15 cellular contexts compared by ENCODE assay signal in genomic region chr19:5086232-5086631, GRCh38.
"Had no signal": no experiment of that assay in that cellular context is flagged by ENCODE, and none has a peak within 500 bp of the region (broad histone marks: within the 10 kb centered on the region; RNA-seq: fewer than 3 reads in every experiment).

No MANE protein-coding gene starts in this region.

- H3K27me3 ChIP-seq: left lung, transverse colon, uterus had no signal

- DNase-seq: activated effector memory CD4-positive, alpha-beta T cell treated with anti-CD3 and anti-CD28 coated beads, Interleukin-2, amount 50 U/mL, for 16 hours; activated naive CD4-positive, alpha-beta T cell treated with anti-CD3 and anti-CD28 coated beads, Interleukin-2, amount 10 ng/mL, durations not matched to agents 7 days and 5 days; amygdala; cortex of kidney; foreskin fibroblast; left lung; small intestine; stimulated activated CD4-positive, alpha-beta T cell treated with anti-CD3 and anti-CD28 coated beads, Interleukin-15, amount 100 ng/mL, for 24 hours; stimulated activated naive B cell treated with anti-CD40 and anti-IgM and Interleukin-4, amounts not matched to agents 10 μg/mL and 1 μg/mL and 100 μg/mL, for 72 hours; T-helper 9 cell; transverse colon; uterus had no signal

- H3K9me3 ChIP-seq: left lung, transverse colon, uterus had no signal

- H3K27me3 Mint-ChIP-seq: activated naive CD4-positive, alpha-beta T cell treated with anti-CD3 and anti-CD28 coated beads, Interleukin-2, amount 10 ng/mL, durations not matched to agents 7 days and 5 days; stimulated activated naive B cell treated with anti-CD40 and anti-IgM and Interleukin-4, amounts not matched to agents 10 μg/mL and 1 μg/mL and 100 μg/mL, for 72 hours had no signal

- ATAC-seq: left lung; sciatic nerve; stimulated activated naive B cell treated with anti-CD40 and anti-IgM and Interleukin-4, amounts not matched to agents 10 μg/mL and 1 μg/mL and 100 μg/mL, for 72 hours had no signal

- H3K9me3 Mint-ChIP-seq: activated naive CD4-positive, alpha-beta T cell treated with anti-CD3 and anti-CD28 coated beads, Interleukin-2, amount 10 ng/mL, durations not matched to agents 7 days and 5 days; mesothelial cell of epicardium; stimulated activated naive B cell treated with anti-CD40 and anti-IgM and Interleukin-4, amounts not matched to agents 10 μg/mL and 1 μg/mL and 100 μg/mL, for 72 hours had no signal

- H3K4me3 Mint-ChIP-seq: activated naive CD4-positive, alpha-beta T cell treated with anti-CD3 and anti-CD28 coated beads, Interleukin-2, amount 10 ng/mL, durations not matched to agents 7 days and 5 days; mesothelial cell of epicardium; stimulated activated naive B cell treated with anti-CD40 and anti-IgM and Interleukin-4, amounts not matched to agents 10 μg/mL and 1 μg/mL and 100 μg/mL, for 72 hours had no signal

- H3K36me3 ChIP-seq: uterus had no signal

- H3K4me1 Mint-ChIP-seq: activated naive CD4-positive, alpha-beta T cell treated with anti-CD3 and anti-CD28 coated beads, Interleukin-2, amount 10 ng/mL, durations not matched to agents 7 days and 5 days had no signal

- H3K27ac Mint-ChIP-seq: activated naive CD4-positive, alpha-beta T cell treated with anti-CD3 and anti-CD28 coated beads, Interleukin-2, amount 10 ng/mL, durations not matched to agents 7 days and 5 days; mesothelial cell of epicardium; stimulated activated naive B cell treated with anti-CD40 and anti-IgM and Interleukin-4, amounts not matched to agents 10 μg/mL and 1 μg/mL and 100 μg/mL, for 72 hours had no signal

- FAIRE-seq: endometrium, small intestine had no signal

- H3K4me3 ChIP-seq: left lung, transverse colon, uterus had no signal

- H3K27ac ChIP-seq: left lung, transverse colon, uterus had no signal
